19 cellular contexts compared by ENCODE assay signal in the genomic region with DNA sequence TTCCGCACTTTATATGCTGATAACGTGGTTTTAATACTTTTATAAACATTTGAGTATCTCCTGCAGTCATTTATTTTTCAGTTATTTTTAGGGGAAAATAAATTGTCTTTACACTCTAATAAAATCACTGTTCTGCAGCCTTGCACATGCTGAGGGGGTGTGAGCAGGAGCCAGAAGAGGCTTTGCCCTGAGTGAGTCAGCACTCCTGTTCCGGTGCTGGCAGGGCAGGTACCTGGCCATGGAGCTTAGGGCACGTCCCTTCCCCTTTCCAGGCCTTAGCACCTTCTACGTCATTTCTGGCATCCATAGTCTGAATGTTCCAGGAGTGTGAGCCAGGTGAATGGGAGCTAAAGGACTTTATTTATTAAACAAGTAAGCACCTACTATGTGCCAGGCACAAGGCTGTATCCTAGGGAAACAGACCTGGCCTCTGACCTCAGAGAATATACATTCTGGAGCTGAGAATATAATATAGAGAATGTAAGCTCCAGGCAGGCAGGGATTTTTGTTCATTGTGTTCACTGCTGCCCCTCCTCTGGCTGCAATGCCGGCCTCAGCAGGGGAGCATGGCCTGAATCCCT.
DNase-seq lines count a peak whose midpoint lies in the region; ATAC-seq, FAIRE-seq and TF ChIP-seq lines count a peak whose summit lies in the region.
"Had no signal": no experiment of that assay in that cellular context is flagged by ENCODE, and none has a peak within 500 bp of the region (broad histone marks: within the 10 kb centered on the region; RNA-seq: fewer than 3 reads in every experiment).

No MANE protein-coding gene starts in this region.

- no peaks in the 10 kb centered on the region for H3K27me3 Mint-ChIP-seq in activated CD8-positive, alpha-beta memory T cell treated with anti-CD3 and anti-CD28 coated beads, Interleukin-2, amount 10 ng/mL, durations not matched to agents 7 days and 5 days

- peak overlapping the region; percentile 2 for H3K4me2 ChIP-seq in keratinocyte (ENCODE audit: control insufficient read depth, extremely low read depth, insufficient read depth, low read depth, low read length)

- H3K4me3 Mint-ChIP-seq in activated CD8-positive, alpha-beta memory T cell treated with anti-CD3 and anti-CD28 coated beads, Interleukin-2, amount 10 ng/mL, durations not matched to agents 7 days and 5 days: no peak overlapping the region
- H3K4me3 Mint-ChIP-seq: CD14-positive monocyte; effector memory CD8-positive, alpha-beta T cell; stimulated activated effector memory CD8-positive, alpha-beta T cell treated with anti-CD3 and anti-CD28 coated beads, Interleukin-12 subunit alpha, Interleukin-12 subunit beta, amount 100 ng/mL, for 72 hours had no signal

- no peak for ATAC-seq in activated CD8-positive, alpha-beta memory T cell treated with anti-CD3 and anti-CD28 coated beads, Interleukin-2, amount 10 ng/mL, durations not matched to agents 7 days and 5 days
- ATAC-seq in RWPE2 (ENCODE audit: low read depth): peak; percentile 94
- peak; percentile 20 for ATAC-seq in upper lobe of right lung
- no peak for ATAC-seq in HG02938 (IDR thresholded peaks at IDR 0.05; ENCODE audit: unreplicated experiment)
- ATAC-seq: effector memory CD8-positive, alpha-beta T cell; stimulated activated effector memory CD8-positive, alpha-beta T cell treated with anti-CD3 and anti-CD28 coated beads, Interleukin-12 subunit alpha, Interleukin-12 subunit beta, amount 100 ng/mL, for 72 hours had no signal

- no peaks in the 10 kb centered on the region for H3K9me1 ChIP-seq in keratinocyte (ENCODE audit: control insufficient read depth, extremely low read depth, insufficient read depth, low read length)

- no peaks in the 10 kb centered on the region for H3K79me2 ChIP-seq in keratinocyte (ENCODE audit: control insufficient read depth, insufficient read depth, low read length)

- H3K27ac ChIP-seq in RWPE2 (ENCODE audit: poor library complexity, severe bottlenecking) (peak overlapping the region; percentile 50), keratinocyte (ENCODE audit: control insufficient read depth, insufficient read depth, low read length) (peak overlapping the region; percentile 16), upper lobe of right lung (no peak overlapping the region)
- no peak overlapping the region for H3K27ac ChIP-seq in effector memory CD4-positive, alpha-beta T cell (ENCODE audit: insufficient read depth, low read length, poor library complexity, severe bottlenecking)
- H3K27ac ChIP-seq: right atrium auricular region, tibial artery had no signal

- H3K9me3 ChIP-seq in RWPE2 (ENCODE audit: severe bottlenecking): no peaks in the 10 kb centered on the region
- H3K9me3 ChIP-seq in keratinocyte (ENCODE audit: control insufficient read depth, low read depth, low read length): no peaks in the 10 kb centered on the region
- H3K9me3 ChIP-seq in upper lobe of right lung: no peaks in the 10 kb centered on the region
- no peaks in the 10 kb centered on the region for H3K9me3 ChIP-seq in effector memory CD4-positive, alpha-beta T cell (ENCODE audit: control insufficient read depth, low read length)
- H3K9me3 ChIP-seq: right atrium auricular region, tibial artery had no signal

- no peaks in the 10 kb centered on the region for H3K9me3 Mint-ChIP-seq in activated CD8-positive, alpha-beta memory T cell treated with anti-CD3 and anti-CD28 coated beads, Interleukin-2, amount 10 ng/mL, durations not matched to agents 7 days and 5 days (ENCODE audit: low read depth)
- H3K9me3 Mint-ChIP-seq: CD14-positive monocyte; effector memory CD8-positive, alpha-beta T cell; stimulated activated effector memory CD8-positive, alpha-beta T cell treated with anti-CD3 and anti-CD28 coated beads, Interleukin-12 subunit alpha, Interleukin-12 subunit beta, amount 100 ng/mL, for 72 hours had no signal

- peaks cover 14% of the 10 kb centered on the region for H3K4me1 ChIP-seq in RWPE2 (ENCODE audit: insufficient read depth, poor library complexity, severe bottlenecking)
- peaks cover 28% of the 10 kb centered on the region for H3K4me1 ChIP-seq in keratinocyte (ENCODE audit: control insufficient read depth, extremely low read depth, insufficient read depth, low read length)
- no peaks in the 10 kb centered on the region for H3K4me1 ChIP-seq in upper lobe of right lung
- H3K4me1 ChIP-seq in effector memory CD4-positive, alpha-beta T cell (ENCODE audit: control insufficient read depth, insufficient read depth, low read length, poor library complexity, severe bottlenecking): no peaks in the 10 kb centered on the region
- H3K4me1 ChIP-seq: right atrium auricular region, tibial artery had no signal

- no peak overlapping the region for H3K9ac ChIP-seq in keratinocyte (ENCODE audit: control insufficient read depth, extremely low read depth, insufficient read depth, low read length)

- CTCF ChIA-PET in activated CD8-positive, alpha-beta memory T cell treated with anti-CD3 and anti-CD28 coated beads, Interleukin-2, amount 10 ng/mL, durations not matched to agents 7 days and 5 days (lab: Charles Lee): no interaction called here

- H3K4me1 Mint-ChIP-seq in activated CD8-positive, alpha-beta memory T cell treated with anti-CD3 and anti-CD28 coated beads, Interleukin-2, amount 10 ng/mL, durations not matched to agents 7 days and 5 days: no peaks in the 10 kb centered on the region
- H3K4me1 Mint-ChIP-seq: CD14-positive monocyte; stimulated activated effector memory CD8-positive, alpha-beta T cell treated with anti-CD3 and anti-CD28 coated beads, Interleukin-12 subunit alpha, Interleukin-12 subunit beta, amount 100 ng/mL, for 72 hours had no signal

- no peak overlapping the region for H3K27ac Mint-ChIP-seq in activated CD8-positive, alpha-beta memory T cell treated with anti-CD3 and anti-CD28 coated beads, Interleukin-2, amount 10 ng/mL, durations not matched to agents 7 days and 5 days
- H3K27ac Mint-ChIP-seq: CD14-positive monocyte; effector memory CD8-positive, alpha-beta T cell; stimulated activated effector memory CD8-positive, alpha-beta T cell treated with anti-CD3 and anti-CD28 coated beads, Interleukin-12 subunit alpha, Interleukin-12 subunit beta, amount 100 ng/mL, for 72 hours had no signal

- no peaks in the 10 kb centered on the region for H4K20me1 ChIP-seq in keratinocyte (ENCODE audit: control insufficient read depth, extremely low read depth, insufficient read depth, low read length)

- H3K4me3 ChIP-seq in RWPE2 (ENCODE audit: severe bottlenecking) (no peak overlapping the region), keratinocyte (ENCODE audit: control insufficient read depth in 2 of 3, extremely low read depth in 1 of 3, insufficient read depth in 2 of 3, low read depth in 1 of 3, low read length in 3 of 3) (no peak overlapping the region), upper lobe of right lung (no peak overlapping the region)
- H3K4me3 ChIP-seq in effector memory CD4-positive, alpha-beta T cell (ENCODE audit: insufficient read depth, low read depth, low read length, poor library complexity, severe bottlenecking): no peak overlapping the region
- H3K4me3 ChIP-seq: right atrium auricular region, tibial artery had no signal

- no peaks in the 10 kb centered on the region for H3K27me3 ChIP-seq in RWPE2 (ENCODE audit: insufficient read depth, poor library complexity, severe bottlenecking)
- H3K27me3 ChIP-seq in keratinocyte (ENCODE audit: control insufficient read depth, extremely low read depth, insufficient read depth, low read length): no peaks in the 10 kb centered on the region
- H3K27me3 ChIP-seq in upper lobe of right lung: no peaks in the 10 kb centered on the region
- no peaks in the 10 kb centered on the region for H3K27me3 ChIP-seq in effector memory CD4-positive, alpha-beta T cell (replicated peaks; ENCODE audit: control insufficient read depth, insufficient read depth, low read length, poor library complexity, severe bottlenecking)
- H3K27me3 ChIP-seq: right atrium auricular region had no signal

- TF ChIP-seq CTCF in RWPE2 (IDR thresholded peaks at IDR 0.05; ENCODE audit: poor library complexity, severe bottlenecking): no peak
- no peak for TF ChIP-seq CTCF in keratinocyte (optimal IDR thresholded peaks at IDR 0.05 in 1 of 3, IDR thresholded peaks at IDR 0.05 in 1 of 3, conservative IDR thresholded peaks at IDR 0.05 in 1 of 3; ENCODE audit: extremely low read depth in 1 of 3, insufficient read depth in 2 of 3, low read length in 3 of 3)
- no peak for TF ChIP-seq CTCF in upper lobe of right lung (IDR thresholded peaks at IDR 0.05)

- no peaks in the 10 kb centered on the region for H3K36me3 Mint-ChIP-seq in activated CD8-positive, alpha-beta memory T cell treated with anti-CD3 and anti-CD28 coated beads, Interleukin-2, amount 10 ng/mL, durations not matched to agents 7 days and 5 days
- H3K36me3 Mint-ChIP-seq: CD14-positive monocyte; stimulated activated effector memory CD8-positive, alpha-beta T cell treated with anti-CD3 and anti-CD28 coated beads, Interleukin-12 subunit alpha, Interleukin-12 subunit beta, amount 100 ng/mL, for 72 hours had no signal

- dilution Hi-C loops in keratinocyte (cut with MboI; ENCODE audit: extremely low pct_ligation_motif_present, low sequenced_read_pairs): no loop called here

- peak; percentile 95 for FAIRE-seq in keratinocyte (lab: Jason Lieb, UNC)
- FAIRE-seq: A204.1 had no signal

- intact Hi-C loops in upper lobe of right lung (cut with DNase I): no loop called here

- DNase-seq in activated CD8-positive, alpha-beta memory T cell treated with anti-CD3 and anti-CD28 coated beads, Interleukin-2, amount 10 ng/mL, durations not matched to agents 7 days and 5 days: peak; percentile 18
- no peak for DNase-seq in activated CD8-positive, alpha-beta memory T cell treated with anti-CD3 and anti-CD28 coated beads, Interleukin-2, amount 50 U/mL, for 48 hours
- DNase-seq in RWPE2 (ENCODE audit: low spot score) (no peak), keratinocyte (ENCODE audit: low read depth, low spot score) (no peak), upper lobe of right lung (no peak), NK-92 (lab: John Stamatoyannopoulos, UW; ENCODE audit: unreplicated experiment) (no peak)
- no peak for DNase-seq in effector memory CD4-positive, alpha-beta T cell
- DNase-seq: activated CD4-positive, CD25-positive, alpha-beta regulatory T cell treated with anti-CD3 and anti-CD28 coated beads, Interleukin-2, amount 50 U/mL, for 72 hours; activated naive CD4-positive, alpha-beta T cell treated with Interleukin-2 at 50 U/mL for 16 hours; effector memory CD8-positive, alpha-beta T cell; hippocampal formation; midbrain; NCI-H1105 had no signal

- H3K36me3 ChIP-seq in RWPE2 (ENCODE audit: low read depth) (no peaks in the 10 kb centered on the region), keratinocyte (ENCODE audit: control insufficient read depth in 2 of 2, extremely low read depth in 1 of 2, insufficient read depth in 2 of 2, low read length in 2 of 2) (no peaks in the 10 kb centered on the region), upper lobe of right lung (no peaks in the 10 kb centered on the region)
- no peaks in the 10 kb centered on the region for H3K36me3 ChIP-seq in effector memory CD4-positive, alpha-beta T cell (ENCODE audit: control insufficient read depth, insufficient read depth, low read length)
- H3K36me3 ChIP-seq: right atrium auricular region, tibial artery had no signal

- H2AFZ ChIP-seq in keratinocyte (ENCODE audit: control insufficient read depth, low read length): no peak overlapping the region

Comparison
In these comparisons a context has a peak if more than half of its experiments do, and no peak if none do; other contexts are left out.
1. ATAC-seq: peak in RWPE2 (single experiment) and upper lobe of right lung (single experiment); none in activated CD8-positive, alpha-beta memory T cell treated with anti-CD3 and anti-CD28 coated beads, Interleukin-2, amount 10 ng/mL, durations not matched to agents 7 days and 5 days (single experiment) and HG02938 (single experiment).
2. H3K27ac ChIP-seq: peak in RWPE2 (single experiment) and keratinocyte (single experiment); none in upper lobe of right lung (single experiment) and effector memory CD4-positive, alpha-beta T cell (single experiment).